In genomic region chr3:197554196-197554561, GRCh38 we compare ENCODE assay signal across 8 cellular contexts. TPM values are rescaled to one million over a fixed set of nuclear protein-coding genes. Genes with fewer than 3 reads are reported as not detected.
DNase-seq lines count a peak whose midpoint lies in the region; ATAC-seq and TF ChIP-seq lines count a peak whose summit lies in the region.

No MANE protein-coding gene starts in this region.

- TF ChIP-seq POLR2A in adrenal gland (IDR thresholded peaks at IDR 0.05), result peak in 1 of 2 donors; percentile 13
- TF ChIP-seq POLR2A in vagina (IDR thresholded peaks at IDR 0.05), result no peak

- H3K4me3 Mint-ChIP-seq in CD4-positive, alpha-beta memory T cell, result peak overlapping the region; percentile 90 to 95 (median 93)
- peak overlapping the region; percentile 84 for H3K4me3 Mint-ChIP-seq in HFFc6

- H3K36me3 ChIP-seq in CD4-positive, alpha-beta memory T cell (ENCODE audit: insufficient read depth, low read length), result no peaks in the 10 kb centered on the region
- H3K36me3 ChIP-seq in adrenal gland (replicated peaks in 1 of 2), result no peaks in the 10 kb centered on the region
- H3K36me3 ChIP-seq in lower lobe of right lung, result no peaks in the 10 kb centered on the region
- H3K36me3 ChIP-seq in vagina, result no peaks in the 10 kb centered on the region

- H3K9me3 Mint-ChIP-seq in CD4-positive, alpha-beta memory T cell, result no peaks in the 10 kb centered on the region
- H3K9me3 Mint-ChIP-seq in HFFc6, result no peaks in the 10 kb centered on the region

- peaks cover 14% of the 10 kb centered on the region for H3K4me1 ChIP-seq in CD4-positive, alpha-beta memory T cell (ENCODE audit: insufficient read depth, low read length)
- peaks cover 10 to 17% of the 10 kb centered on the region in 2 donors for H3K4me1 ChIP-seq in adrenal gland (replicated peaks in 1 of 2)
- H3K4me1 ChIP-seq in lower lobe of right lung, result peaks cover 17% of the 10 kb centered on the region
- H3K4me1 ChIP-seq in vagina, result peaks cover 17% of the 10 kb centered on the region

- CTCF ChIA-PET in CD4-positive, alpha-beta memory T cell (lab: Charles Lee; ENCODE audit: partially characterized antibody), result interaction anchor here (1.0 to 1.2 kb wide), 2 partner anchors 32 to 1853 kb away, joined by 3 to 5 read pairs; no protein-coding TSS in a partner anchor

- peak overlapping the region; percentile 74 for H3K27ac ChIP-seq in CD4-positive, alpha-beta memory T cell (ENCODE audit: low read depth, low read length)
- H3K27ac ChIP-seq in adrenal gland (peak overlapping the region; percentile 2 to 92 (median 84)), lower lobe of right lung (peak overlapping the region; percentile 90), vagina (peak overlapping the region; percentile 88)

- H3K27me3 Mint-ChIP-seq in CD4-positive, alpha-beta memory T cell, result peaks cover 0 to 6% of the 10 kb centered on the region in 2 donors
- peaks cover 32% of the 10 kb centered on the region for H3K27me3 Mint-ChIP-seq in HFFc6 (ENCODE audit: insufficient read depth)

- H3K36me3 Mint-ChIP-seq in CD4-positive, alpha-beta memory T cell, result peaks cover 2 to 12% of the 10 kb centered on the region in 2 donors
- H3K36me3 Mint-ChIP-seq in HFFc6 (ENCODE audit: low read depth), result no peaks in the 10 kb centered on the region

- H3K4me3 ChIP-seq in CD4-positive, alpha-beta memory T cell (ENCODE audit: low read length in 2 of 2), result peak overlapping the region; percentile 63 to 71
- H3K4me3 ChIP-seq in adrenal gland (peak overlapping the region in 2 of 4 donors; percentile 70 to 93), lower lobe of right lung (peak overlapping the region; percentile 91), vagina (peak overlapping the region; percentile 74 to 81)

- peak in 1 of 5 donors; percentile 2 for DNase-seq in CD4-positive, alpha-beta memory T cell
- DNase-seq in HFFc6, result no peak
- DNase-seq in adrenal gland, result no peak
- no peak for DNase-seq in lower lobe of right lung
- DNase-seq in vagina (ENCODE audit: extremely low spot score in 2 of 2), result no peak
- no peak for DNase-seq in NCI-H82 (lab: John Stamatoyannopoulos, UW)
- no peak for DNase-seq in medulla oblongata (ENCODE audit: extremely low spot score)
- DNase-seq in GM19238 (ENCODE audit: insufficient read length, low spot score), result no peak

- POLR2A ChIA-PET in CD4-positive, alpha-beta memory T cell (lab: Charles Lee; ENCODE audit: partially characterized antibody), result interaction anchor here (0.8 kb wide), 1 partner anchor 28 kb away, joined by 4 read pairs; no protein-coding TSS in a partner anchor

- WGBS in adrenal gland, 4 donors, result 19 to 27% (median 21%) methylated on average over 9 to 10 of the region's 10 CpGs

- no peak for ATAC-seq in lower lobe of right lung

- no peaks in the 10 kb centered on the region for H3K9me3 ChIP-seq in CD4-positive, alpha-beta memory T cell (ENCODE audit: control insufficient read depth in 1 of 2, low read length in 2 of 2)
- H3K9me3 ChIP-seq in adrenal gland (replicated peaks in 1 of 3) (no peaks in the 10 kb centered on the region), lower lobe of right lung (no peaks in the 10 kb centered on the region), vagina (no peaks in the 10 kb centered on the region)

- peak overlapping the region; percentile 49 to 95 (median 73) for H3K27ac Mint-ChIP-seq in CD4-positive, alpha-beta memory T cell
- H3K27ac Mint-ChIP-seq in HFFc6, result peak overlapping the region; percentile 75

- no peaks in the 10 kb centered on the region for H3K27me3 ChIP-seq in CD4-positive, alpha-beta memory T cell (ENCODE audit: insufficient read depth, low read length)
- H3K27me3 ChIP-seq in adrenal gland (no peaks in the 10 kb centered on the region), lower lobe of right lung (ENCODE audit: low read depth) (peaks cover 18% of the 10 kb centered on the region), vagina (no peaks in the 10 kb centered on the region)

- TF ChIP-seq CTCF in HFFc6 (IDR thresholded peaks at IDR 0.05) (no peak), adrenal gland (IDR thresholded peaks at IDR 0.05) (no peak), lower lobe of right lung (IDR thresholded peaks at IDR 0.05) (no peak), vagina (IDR thresholded peaks at IDR 0.05) (no peak)

- intact Hi-C loops in CD4-positive, alpha-beta memory T cell (cut with micrococcal nuclease), result loop anchor here (1.0 to 10.0 kb wide), 3 partner anchors 183 to 401 kb away; partner anchors contain the start of genes DLG1, RPL35A and RUBCN
- intact Hi-C loops in adrenal gland (cut with DNase I) (no loop called here), lower lobe of right lung (cut with DNase I) (no loop called here), vagina (cut with DNase I) (no loop called here)

- peaks cover 9 to 19% (median 15%) of the 10 kb centered on the region in 4 donors for H3K4me1 Mint-ChIP-seq in CD4-positive, alpha-beta memory T cell
- peaks cover 9% of the 10 kb centered on the region for H3K4me1 Mint-ChIP-seq in HFFc6 (ENCODE audit: low read depth)

RNA-seq across cellular contexts. Expression of gene BDH1, which starts 1.6 kb away (rescaled TPM):
- total RNA-seq in CD4-positive, alpha-beta memory T cell, result 10 to 100 TPM; 60.9 to 61.1 TPM
- 10 to 100 TPM; 22.3 to 25.2 TPM for polyA plus RNA-seq in CD4-positive, alpha-beta memory T cell
- total RNA-seq in HFFc6 (2021; fragmentation: NEBNext Ultra II Directional; extraction: Animal tissue kit (Norgen Biotek cat#: 25700)), result 1 to 10 TPM in 5 of 6 experiments, under 1 TPM in 1; 0.87 to 1.5 (median 1.2) TPM
- total RNA-seq in adrenal gland (10 to 100 TPM in 4 of 8 donors, 1 to 10 TPM in 4; 5.7 to 16.7 (median 9.8) TPM), lower lobe of right lung (12.4 TPM), vagina (30.2 TPM)
- polyA plus RNA-seq in adrenal gland, result 10 to 100 TPM in 2 of 3 donors, 1 to 10 TPM in 1; 6.0 to 19.7 (median 12.0) TPM
